Comparison of ENCODE assay signal across 9 cellular contexts in the genomic region with DNA sequence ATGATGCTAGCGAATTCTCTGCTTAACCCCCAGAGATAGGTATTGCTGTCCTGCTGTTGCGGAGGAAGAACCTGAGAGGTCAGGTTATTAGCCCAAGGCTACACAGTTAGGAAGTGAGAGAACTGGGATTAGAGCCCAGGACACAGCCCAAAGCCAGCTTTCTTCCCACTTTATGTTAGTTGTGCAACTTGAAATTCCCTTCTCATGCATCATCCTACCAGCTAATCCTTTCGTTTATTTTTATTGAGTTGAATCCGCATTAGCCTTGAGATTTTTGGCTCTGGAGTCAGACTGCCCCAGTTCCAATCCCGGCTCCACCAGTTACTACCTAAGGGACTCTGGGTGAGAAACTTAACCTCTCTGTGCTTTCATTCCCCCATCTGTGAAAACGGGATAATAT.
A peak's percentile ranks its signal among the peaks of the same experiment; 100 is the strongest.
DNase-seq lines count a peak whose midpoint lies in the region; ATAC-seq and TF ChIP-seq lines count a peak whose summit lies in the region.
"Had no signal": no experiment of that assay in that cellular context is flagged by ENCODE, and none has a peak within 500 bp of the region (broad histone marks: within the 10 kb centered on the region; RNA-seq: fewer than 3 reads in every experiment).

No MANE protein-coding gene starts in this region.

- peak overlapping the region; percentile 97 for H2BK20ac ChIP-seq in IMR-90 (ENCODE audit: low read depth, low read length)

- H3K4me1 ChIP-seq in IMR-90 (ENCODE audit: control insufficient read depth, insufficient read depth, low read length) (peaks cover 29% of the 10 kb centered on the region), duodenal mucosa (ENCODE audit: control insufficient read depth in 1 of 2, insufficient read depth in 2 of 2, low read length in 2 of 2) (peaks cover 23 to 25% of the 10 kb centered on the region in 2 donors), lower lobe of right lung (peaks cover 28% of the 10 kb centered on the region), urinary bladder (ENCODE audit: insufficient read depth) (no peaks in the 10 kb centered on the region)

- H3K27ac ChIP-seq in IMR-90 (ENCODE audit: insufficient read depth, low read length), result peak overlapping the region; percentile 66
- peak overlapping the region; percentile 39 for H3K27ac ChIP-seq in duodenal mucosa (ENCODE audit: low read depth, low read length)
- peak overlapping the region; percentile 68 for H3K27ac ChIP-seq in lower lobe of right lung
- peak overlapping the region; percentile 62 for H3K27ac ChIP-seq in urinary bladder (ENCODE audit: low read depth)

- BruUV-seq in IMR-90 (replicated peaks; lab: Mats Ljungman, UMichigan), result no TSS peak

- no peaks in the 10 kb centered on the region for H3K9me3 ChIP-seq in IMR-90 (ENCODE audit: control insufficient read depth, insufficient read depth, low read length)
- no peaks in the 10 kb centered on the region for H3K9me3 ChIP-seq in duodenal mucosa (ENCODE audit: control insufficient read depth in 1 of 2, low read length in 2 of 2)
- no peaks in the 10 kb centered on the region for H3K9me3 ChIP-seq in lower lobe of right lung

- H2AK9ac ChIP-seq in IMR-90 (replicated peaks; ENCODE audit: low read depth, low read length, poor library complexity), result peak overlapping the region; percentile 42

- intact Hi-C loops in IMR-90 (cut with micrococcal nuclease) (loop anchor here (10.0 kb wide), 1 partner anchor 60 kb away; a partner anchor contains a TSS), lower lobe of right lung (cut with DNase I) (no loop called here)

- POLR2A ChIA-PET in IMR-90 (lab: Charles Lee; ENCODE audit: unreplicated experiment), result interaction anchor here (0.6 kb wide), 1 partner anchor 11 kb away, joined by 3 read pairs; no protein-coding TSS in a partner anchor
- POLR2A ChIA-PET in activated CD8-positive, alpha-beta T cell treated with anti-CD3 and anti-CD28 coated beads, Interleukin-2, amount 10 ng/mL, durations not matched to agents 7 days and 5 days (lab: Charles Lee), result no interaction called here

- no peaks in the 10 kb centered on the region for H3K27me3 ChIP-seq in IMR-90 (ENCODE audit: control insufficient read depth, insufficient read depth, low read length)
- no peaks in the 10 kb centered on the region for H3K27me3 ChIP-seq in duodenal mucosa (ENCODE audit: control insufficient read depth in 1 of 2, insufficient read depth in 2 of 2, low read length in 2 of 2)
- no peaks in the 10 kb centered on the region for H3K27me3 ChIP-seq in lower lobe of right lung (ENCODE audit: low read depth)

- peaks cover 25% of the 10 kb centered on the region for H3K9me1 ChIP-seq in IMR-90 (ENCODE audit: insufficient read depth, low read length)

- CTCF ChIA-PET in IMR-90 (lab: Yijun Ruan, JAX), result interaction anchor here (1.0 kb wide), 1 partner anchor 29 kb away, joined by 3 read pairs; no protein-coding TSS in a partner anchor
- CTCF ChIA-PET in activated CD8-positive, alpha-beta T cell treated with anti-CD3 and anti-CD28 coated beads, Interleukin-2, amount 10 ng/mL, durations not matched to agents 7 days and 5 days (lab: Charles Lee), result no interaction called here

- no peaks in the 10 kb centered on the region for H3K36me3 ChIP-seq in IMR-90 (ENCODE audit: control insufficient read depth, insufficient read depth, low read length)
- no peaks in the 10 kb centered on the region for H3K36me3 ChIP-seq in duodenal mucosa (ENCODE audit: control insufficient read depth in 1 of 2, insufficient read depth in 2 of 2, low read length in 2 of 2)
- H3K36me3 ChIP-seq in lower lobe of right lung, result no peaks in the 10 kb centered on the region
- H3K36me3 ChIP-seq in urinary bladder (ENCODE audit: insufficient read depth), result no peaks in the 10 kb centered on the region

- peak overlapping the region; percentile 9 to 93 for H4K8ac ChIP-seq in IMR-90 (ENCODE audit: low read depth in 2 of 2, low read length in 2 of 2)

- H4K20me1 ChIP-seq in IMR-90 (ENCODE audit: insufficient read depth, low read length), result no peaks in the 10 kb centered on the region

- H3K27ac Mint-ChIP-seq in activated CD8-positive, alpha-beta T cell treated with anti-CD3 and anti-CD28 coated beads, Interleukin-2, amount 10 ng/mL, durations not matched to agents 7 days and 5 days, result no peak overlapping the region
- no peak overlapping the region for H3K27ac Mint-ChIP-seq in nephron progenitor cell

- H3K4me3 Mint-ChIP-seq in activated CD8-positive, alpha-beta T cell treated with anti-CD3 and anti-CD28 coated beads, Interleukin-2, amount 10 ng/mL, durations not matched to agents 7 days and 5 days, result no peak overlapping the region
- no peak overlapping the region for H3K4me3 Mint-ChIP-seq in nephron progenitor cell
- H3K4me3 Mint-ChIP-seq: activated T-cell treated with anti-CD3 and anti-CD28 coated beads, Interleukin-2, amount 50 U/mL, for 4 hours had no signal

- in situ Hi-C loops in IMR-90 (cut with MboI; ENCODE audit: low sequenced_read_pairs), result no loop called here

- H3K9me3 Mint-ChIP-seq in activated CD8-positive, alpha-beta T cell treated with anti-CD3 and anti-CD28 coated beads, Interleukin-2, amount 10 ng/mL, durations not matched to agents 7 days and 5 days (ENCODE audit: insufficient read depth), result no peaks in the 10 kb centered on the region
- no peaks in the 10 kb centered on the region for H3K9me3 Mint-ChIP-seq in nephron progenitor cell
- H3K9me3 Mint-ChIP-seq: activated T-cell treated with anti-CD3 and anti-CD28 coated beads, Interleukin-2, amount 50 U/mL, for 4 hours had no signal

- peak overlapping the region; percentile 89 for H2BK5ac ChIP-seq in IMR-90 (ENCODE audit: low read depth, low read length, poor library complexity, severe bottlenecking)

- no peak for TF ChIP-seq POLR2A in IMR-90 (IDR thresholded peaks at IDR 0.05; ENCODE audit: low read depth, low read length)

- H2BK120ac ChIP-seq in IMR-90 (ENCODE audit: low read depth, low read length), result peak overlapping the region; percentile 97

- H3K18ac ChIP-seq in IMR-90 (ENCODE audit: low read depth, low read length), result peak overlapping the region; percentile 84

- H3K14ac ChIP-seq in IMR-90 (replicated peaks; ENCODE audit: low read depth, low read length), result peak overlapping the region; percentile 86

- peaks cover 0 to 7% of the 10 kb centered on the region in 2 experiments; a peak in 2 of 4 replicates for H3K79me1 ChIP-seq in IMR-90 (ENCODE audit: low read depth in 1 of 2, low read length in 2 of 2)

- TF ChIP-seq CTCF in IMR-90 (conservative IDR thresholded peaks at IDR 0.05; ENCODE audit: low read depth, low read length) (no peak), lower lobe of right lung (IDR thresholded peaks at IDR 0.05) (no peak), nephron progenitor cell (IDR thresholded peaks at IDR 0.05) (no peak)

- H3K23ac ChIP-seq in IMR-90 (ENCODE audit: low read depth, low read length), result peak overlapping the region; percentile 78; the same call in 1 of the 2 replicates

- no peak overlapping the region for H3K9ac ChIP-seq in IMR-90 (ENCODE audit: low read depth, low read length)
- H3K9ac ChIP-seq in duodenal mucosa (ENCODE audit: low read depth in 1 of 2, low read length in 2 of 2), result no peak overlapping the region

- peak overlapping the region; percentile 96 for H2AK5ac ChIP-seq in IMR-90 (ENCODE audit: low read depth, low read length)

- peak overlapping the region; percentile 69 for H3K56ac ChIP-seq in IMR-90 (ENCODE audit: extremely low read depth, insufficient read depth, low read length)

- peaks cover 14% of the 10 kb centered on the region for H3K4me1 Mint-ChIP-seq in activated CD8-positive, alpha-beta T cell treated with anti-CD3 and anti-CD28 coated beads, Interleukin-2, amount 10 ng/mL, durations not matched to agents 7 days and 5 days (ENCODE audit: low read depth)
- peaks cover 52% of the 10 kb centered on the region for H3K4me1 Mint-ChIP-seq in nephron progenitor cell

- DNase-seq in IMR-90 (peak; percentile 97), lower lobe of right lung (no peak), NCI-H2196 treated with DMSO at 0.1 percent for 48 hours (lab: John Stamatoyannopoulos, UW; ENCODE audit: unreplicated experiment) (no peak), NCI-H2029 treated with DMSO at 0.1 percent for 48 hours (lab: John Stamatoyannopoulos, UW) (no peak), nephron progenitor cell (no peak)
- no peak for DNase-seq in activated CD8-positive, alpha-beta T cell treated with anti-CD3 and anti-CD28 coated beads, Interleukin-2, amount 10 ng/mL, durations not matched to agents 7 days and 5 days
- DNase-seq: activated T-cell treated with anti-CD3 and anti-CD28 coated beads, Interleukin-2, amount 50 U/mL, for 4 hours had no signal

- dilution Hi-C loops in IMR-90 (cut with HindIII; ENCODE audit: low sequenced_read_pairs, unreplicated experiment), result no loop called here

- H3K4me3 ChIP-seq in IMR-90 (ENCODE audit: insufficient read depth, low read depth, low read length) (no peak overlapping the region), duodenal mucosa (ENCODE audit: low read depth in 1 of 2, low read length in 2 of 2) (no peak overlapping the region), lower lobe of right lung (no peak overlapping the region), urinary bladder (ENCODE audit: low read depth, low read length) (no peak overlapping the region)

- peak; percentile 60 for ATAC-seq in IMR-90 (ENCODE audit: low read depth)
- peak; percentile 44 to 55 for ATAC-seq in lower lobe of right lung
- ATAC-seq in activated CD8-positive, alpha-beta T cell treated with anti-CD3 and anti-CD28 coated beads, Interleukin-2, amount 10 ng/mL, durations not matched to agents 7 days and 5 days, result no peak
- ATAC-seq: activated T-cell treated with anti-CD3 and anti-CD28 coated beads, Interleukin-2, amount 50 U/mL, for 4 hours had no signal

- H3K4ac ChIP-seq in IMR-90 (ENCODE audit: low read depth, low read length), result peak overlapping the region; percentile 98

- peak; percentile 21; the same call in 1 of the 2 replicates for TF ChIP-seq RAD21 in IMR-90 (IDR thresholded peaks at IDR 0.05; ENCODE audit: low read length)

- H4K91ac ChIP-seq in IMR-90 (ENCODE audit: insufficient read depth, low read depth, low read length), result peak overlapping the region; percentile 96

- peaks cover 25% of the 10 kb centered on the region for H3K27me3 Mint-ChIP-seq in activated CD8-positive, alpha-beta T cell treated with anti-CD3 and anti-CD28 coated beads, Interleukin-2, amount 10 ng/mL, durations not matched to agents 7 days and 5 days (ENCODE audit: low read depth)
- peaks cover 36% of the 10 kb centered on the region for H3K27me3 Mint-ChIP-seq in nephron progenitor cell (ENCODE audit: low read depth, poor library complexity)

- H4K5ac ChIP-seq in IMR-90 (ENCODE audit: low read depth, low read length), result peak overlapping the region; percentile 66

- H3K36me3 Mint-ChIP-seq in activated CD8-positive, alpha-beta T cell treated with anti-CD3 and anti-CD28 coated beads, Interleukin-2, amount 10 ng/mL, durations not matched to agents 7 days and 5 days (ENCODE audit: low read depth), result no peaks in the 10 kb centered on the region
- no peaks in the 10 kb centered on the region for H3K36me3 Mint-ChIP-seq in nephron progenitor cell (ENCODE audit: low read depth)

- H2AFZ ChIP-seq in IMR-90 (replicated peaks; ENCODE audit: low read length, poor library complexity), result no peak overlapping the region

- peak overlapping the region; percentile 85; the same call in 2 of the 3 replicates for H2BK15ac ChIP-seq in IMR-90 (ENCODE audit: low read depth, low read length)

- peak overlapping the region; percentile 69 for H3K4me2 ChIP-seq in IMR-90 (ENCODE audit: low read depth, low read length)

- no CpG with 5 or more reads among the region's 6 CpGs for WGBS in IMR-90 (ENCODE audit: extremely low coverage in 2 of 2, insufficient read length in 1 of 2), 2 experiments
- 34% methylated on average over 6 of the region's 6 CpGs for WGBS in urinary bladder
